In genomic region chr3:46517016-46517770, GRCh38 we compare ENCODE assay signal across 15 cellular contexts. TPM values are rescaled to one million over a fixed set of nuclear protein-coding genes. Genes with fewer than 3 reads are reported as not detected.
A peak's percentile ranks its signal among the peaks of the same experiment; 100 is the strongest.
DNase-seq lines count a peak whose midpoint lies in the region; FAIRE-seq and TF ChIP-seq lines count a peak whose summit lies in the region.
"Had no signal": no experiment of that assay in that cellular context is flagged by ENCODE, and none has a peak within 500 bp of the region (broad histone marks: within the 10 kb centered on the region; RNA-seq: fewer than 3 reads in every experiment).

No MANE protein-coding gene starts in this region.

- no peaks in the 10 kb centered on the region for H3K27me3 ChIP-seq in effector memory CD4-positive, alpha-beta T cell (replicated peaks; ENCODE audit: control insufficient read depth, insufficient read depth, low read length, poor library complexity, severe bottlenecking)
- H3K27me3 ChIP-seq in H7 (ENCODE audit: control insufficient read depth, insufficient read depth, low read length), result no peaks in the 10 kb centered on the region

- no peaks in the 10 kb centered on the region for H3K36me3 ChIP-seq in effector memory CD4-positive, alpha-beta T cell (ENCODE audit: control insufficient read depth, insufficient read depth, low read length)
- H3K36me3 ChIP-seq in H7 (replicated peaks; ENCODE audit: control insufficient read depth, insufficient read depth, low read length), result no peaks in the 10 kb centered on the region
- no peaks in the 10 kb centered on the region for H3K36me3 ChIP-seq in kidney (ENCODE audit: control insufficient read depth in 1 of 2, insufficient read depth in 2 of 2, low read length in 2 of 2)

- in situ Hi-C loops in astrocyte of the spinal cord (cut with HindIII; ENCODE audit: low sequenced_read_pairs), result no loop called here

- DNase-seq in AG08396 (ENCODE audit: low spot score), result peak; percentile 52
- peak; percentile 72 for DNase-seq in HTR-8/SVneo (ENCODE audit: insufficient read length, low spot score)
- DNase-seq in astrocyte of the spinal cord (ENCODE audit: low read depth, low spot score), result peak; percentile 85
- DNase-seq in iris pigment epithelial cell (ENCODE audit: low read depth), result peak; percentile 87
- no peak for DNase-seq in effector memory CD4-positive, alpha-beta T cell
- DNase-seq in H7, result no peak
- DNase-seq in kidney, result no peak
- no peak for DNase-seq in SKM-1 (lab: John Stamatoyannopoulos, UW; ENCODE audit: unreplicated experiment)
- DNase-seq: C1 segment of cervical spinal cord, endodermal cell, left ventricle myocardium superior, NCI-H187 treated with DMSO at 0.1 percent for 48 hours, OCI-M1 had no signal

- H3K27ac ChIP-seq in effector memory CD4-positive, alpha-beta T cell (ENCODE audit: insufficient read depth, low read length, poor library complexity, severe bottlenecking), result no peak overlapping the region
- H3K27ac ChIP-seq in kidney (ENCODE audit: low read depth in 2 of 2, low read length in 2 of 2), result no peak overlapping the region
- H3K27ac ChIP-seq: parathyroid adenoma had no signal

- TF ChIP-seq CTCF in astrocyte of the spinal cord (IDR thresholded peaks at IDR 0.05; ENCODE audit: low read depth, low read length) (no peak), kidney (IDR thresholded peaks at IDR 0.05; ENCODE audit: borderline replicate concordance, extremely low read depth, insufficient read depth) (no peak)

- intact Hi-C loops in kidney (cut with DNase I), result no loop called here

- H3K4me1 ChIP-seq in effector memory CD4-positive, alpha-beta T cell (ENCODE audit: control insufficient read depth, insufficient read depth, low read length, poor library complexity, severe bottlenecking), result no peaks in the 10 kb centered on the region
- H3K4me1 ChIP-seq in kidney (ENCODE audit: control insufficient read depth in 1 of 2, insufficient read depth in 1 of 2, low read depth in 1 of 2, low read length in 2 of 2), result no peaks in the 10 kb centered on the region
- H3K4me1 ChIP-seq: parathyroid adenoma had no signal

- no peak overlapping the region for H3K4me3 ChIP-seq in astrocyte of the spinal cord (ENCODE audit: low read depth, low read length)
- H3K4me3 ChIP-seq in effector memory CD4-positive, alpha-beta T cell (ENCODE audit: insufficient read depth, low read depth, low read length, poor library complexity, severe bottlenecking), result no peak overlapping the region
- no peak overlapping the region for H3K4me3 ChIP-seq in H7 (ENCODE audit: insufficient read depth, low read depth, low read length)
- H3K4me3 ChIP-seq in kidney (ENCODE audit: low read length in 2 of 2), result no peak overlapping the region

- FAIRE-seq in HTR-8/SVneo (lab: Jason Lieb, UNC), result no peak
- no peak for FAIRE-seq in kidney (lab: Jason Lieb, UNC)

- H3K9ac ChIP-seq in kidney (ENCODE audit: low read length in 2 of 2), result no peak overlapping the region
- H3K9ac ChIP-seq: parathyroid adenoma had no signal

- no peaks in the 10 kb centered on the region for H3K9me3 ChIP-seq in effector memory CD4-positive, alpha-beta T cell (ENCODE audit: control insufficient read depth, low read length)
- H3K9me3 ChIP-seq in kidney (ENCODE audit: control insufficient read depth in 1 of 2, low read length in 2 of 2), result no peaks in the 10 kb centered on the region

RNA-seq across cellular contexts. Expression of gene RTP3, which starts 19.4 kb away (rescaled TPM):
- 0.07 TPM in 1 of 2 replicates, not detected in the other for total RNA-seq in H7 (2014; rRNA removed; shearing (Covaris generic))
- total RNA-seq in kidney, result not detected
- 0.30 TPM for polyA plus RNA-seq in kidney (ENCODE audit: insufficient read depth, low read depth, low replicate concordance)
- total RNA-seq: endodermal cell, left ventricle myocardium superior, WTC11 had no signal

RNA-seq across cellular contexts. Expression of gene LRRC2, which starts 48.9 kb away (rescaled TPM):
- 3.3 and 3.9 TPM in 2 replicates for total RNA-seq in H7 (2014; rRNA removed; shearing (Covaris generic))
- 7.5 TPM for total RNA-seq in kidney
- polyA plus RNA-seq in kidney (ENCODE audit: insufficient read depth, low read depth, low replicate concordance), result 3.4 TPM

RNA-seq across cellular contexts. Expression of gene LTF, which starts 52.5 kb away (rescaled TPM):
- total RNA-seq in H7 (2014; rRNA removed; shearing (Covaris generic)), result not detected in 2 replicates
- total RNA-seq in kidney, result 1,823 TPM
- polyA plus RNA-seq in kidney (ENCODE audit: insufficient read depth, low read depth, low replicate concordance), result 34.7 TPM

Comparison
In these comparisons a context has a peak if more than half of its experiments do, and no peak if none do; other contexts are left out.
1. DNase-seq: peak in AG08396 (single experiment), HTR-8/SVneo (single experiment), astrocyte of the spinal cord (single experiment) and iris pigment epithelial cell (single experiment); none in effector memory CD4-positive, alpha-beta T cell (0 of 3), H7 (single experiment), kidney (single experiment) and SKM-1 (single experiment).
2. RNA of gene LTF, which starts 52.5 kb away (total RNA-seq): 1,823 TPM in kidney (single experiment); not detected in H7; every median in the first group is over 1,000 times any median in the second.